14 cellular contexts compared by ENCODE assay signal in genomic region chr12:12699345-12699744, GRCh38. TPM values are rescaled to one million over a fixed set of nuclear protein-coding genes. Genes with fewer than 3 reads are reported as not detected.
"Had no signal": no experiment of that assay in that cellular context is flagged by ENCODE, and none has a peak within 500 bp of the region (broad histone marks: within the 10 kb centered on the region; RNA-seq: fewer than 3 reads in every experiment).

No MANE protein-coding gene starts in this region.

- H3K79me2 ChIP-seq: hepatocyte had no signal

- H3K36me3 ChIP-seq: breast epithelium, pancreas, transverse colon had no signal

- H3K9me3 ChIP-seq: breast epithelium, pancreas, transverse colon had no signal

- H3K4me3 ChIP-seq: breast epithelium, hepatocyte, pancreas, transverse colon had no signal

- H3K27me3 ChIP-seq: breast epithelium, hepatocyte, pancreas, transverse colon had no signal

- H3K4me3 Mint-ChIP-seq: activated T-cell treated with anti-CD3 and anti-CD28 coated beads, Interleukin-2, amount 50 U/mL, for 4 hours; endodermal cell; neural crest cell had no signal

- H3K9me3 Mint-ChIP-seq: activated T-cell treated with anti-CD3 and anti-CD28 coated beads, Interleukin-2, amount 50 U/mL, for 4 hours; endodermal cell; neural crest cell had no signal

- DNase-seq: activated CD4-positive, CD25-positive, alpha-beta regulatory T cell treated with anti-CD3 and anti-CD28 coated beads, Interleukin-2, amount 50 U/mL, for 72 hours; activated T-cell treated with anti-CD3 and anti-CD28 coated beads, Interleukin-2, amount 50 U/mL, for 4 hours; anterior cingulate cortex; endodermal cell; erythroblast; kidney glomerular epithelial cell; pancreas; stimulated activated CD4-positive, alpha-beta T cell treated with anti-CD3 and anti-CD28 coated beads, Interleukin-4, amount 100 ng/mL, for 24 hours; transverse colon had no signal

- H3K27ac ChIP-seq: breast epithelium, hepatocyte, pancreas, transverse colon had no signal

- ATAC-seq: activated T-cell treated with anti-CD3 and anti-CD28 coated beads, Interleukin-2, amount 50 U/mL, for 4 hours; pancreas; SK-N-SH treated with all-trans-retinoic acid at 6 μM for 48 hours had no signal

- H3K27ac Mint-ChIP-seq: endodermal cell had no signal

- H3K4me2 ChIP-seq: hepatocyte had no signal

- H3K4me1 ChIP-seq: breast epithelium had no signal

- H2AFZ ChIP-seq: hepatocyte had no signal

RNA-seq across cellular contexts. Expression of gene GPR19, which starts 3.4 kb away (rescaled TPM):
- total RNA-seq: subcutaneous adipose tissue, transverse colon had no signal
